In genomic region chr20:12358655-12359009, GRCh38 we compare ENCODE assay signal across 19 cellular contexts.
"Had no signal": no experiment of that assay in that cellular context is flagged by ENCODE, and none has a peak within 500 bp of the region (broad histone marks: within the 10 kb centered on the region; RNA-seq: fewer than 3 reads in every experiment).

No MANE protein-coding gene starts in this region.

- H3K4me1 Mint-ChIP-seq: activated CD4-positive, alpha-beta T cell treated with anti-CD3 and anti-CD28 coated beads for 36 hours; activated naive CD8-positive, alpha-beta T cell treated with anti-CD3 and anti-CD28 coated beads for 36 hours; activated T-helper 17 cell treated with anti-CD3 and anti-CD28 coated beads, Interleukin-2, amount 50 U/mL, for 72 hours; naive B cell; neural progenitor cell had no signal

- H3K27ac Mint-ChIP-seq: activated CD4-positive, alpha-beta T cell treated with anti-CD3 and anti-CD28 coated beads for 36 hours; activated naive CD8-positive, alpha-beta T cell treated with anti-CD3 and anti-CD28 coated beads for 36 hours; activated T-helper 17 cell treated with anti-CD3 and anti-CD28 coated beads, Interleukin-2, amount 50 U/mL, for 72 hours; naive B cell; neural progenitor cell; progenitor cell of endocrine pancreas had no signal

- DNase-seq: activated CD4-positive, alpha-beta T cell treated with anti-CD3 and anti-CD28 coated beads for 36 hours; activated CD4-positive, alpha-beta T cell treated with anti-CD3 and anti-CD28 coated beads, Interleukin-2, amount 50 U/mL, for 48 hours; activated naive CD4-positive, alpha-beta T cell; activated naive CD8-positive, alpha-beta T cell treated with anti-CD3 and anti-CD28 coated beads for 36 hours; activated T-cell treated with anti-CD3 and anti-CD28 coated beads, Interleukin-2, amount 50 U/mL, for 1 hour; amniotic stem cell; dorsolateral prefrontal cortex; foreskin fibroblast; glutamatergic neuron; hypothalamus; left lung; naive B cell; stimulated activated CD4-positive, alpha-beta T cell treated with anti-CD3 and anti-CD28 coated beads, Interleukin-2, amount 100 ng/mL, for 24 hours; stimulated activated naive CD8-positive, alpha-beta T cell treated with anti-CD3 and anti-CD28 coated beads, Interleukin-15, Interleukin-2, amounts not matched to agents 100 U/mL and 50 U/mL, for 24 hours; tibial artery had no signal

- H3K4me2 ChIP-seq: neural progenitor cell had no signal

- H3K27ac ChIP-seq: dorsolateral prefrontal cortex, epithelial cell of prostate, left lung, neural progenitor cell, tibial artery had no signal

- H2AFZ ChIP-seq: neural progenitor cell had no signal

- H3K4me1 ChIP-seq: left lung, neural progenitor cell, tibial artery had no signal

- H3K9ac ChIP-seq: neural progenitor cell had no signal

- H3K36me3 Mint-ChIP-seq: activated naive CD8-positive, alpha-beta T cell treated with anti-CD3 and anti-CD28 coated beads for 36 hours; naive B cell; neural progenitor cell had no signal

- H3K9me3 Mint-ChIP-seq: neural progenitor cell had no signal

- H3K36me3 ChIP-seq: left lung, neural progenitor cell, tibial artery had no signal

- H3K4me3 Mint-ChIP-seq: activated CD4-positive, alpha-beta T cell treated with anti-CD3 and anti-CD28 coated beads for 36 hours; activated naive CD8-positive, alpha-beta T cell treated with anti-CD3 and anti-CD28 coated beads for 36 hours; activated T-helper 17 cell treated with anti-CD3 and anti-CD28 coated beads, Interleukin-2, amount 50 U/mL, for 72 hours; neural progenitor cell had no signal

- ATAC-seq: activated CD4-positive, alpha-beta T cell treated with anti-CD3 and anti-CD28 coated beads for 36 hours; activated T-helper 17 cell treated with anti-CD3 and anti-CD28 coated beads, Interleukin-2, amount 50 U/mL, for 72 hours; stimulated activated naive CD8-positive, alpha-beta T cell treated with anti-CD3 and anti-CD28 coated beads, Interleukin-15, Interleukin-2, amounts not matched to agents 100 U/mL and 50 U/mL, for 24 hours had no signal

- H3K27me3 ChIP-seq: dorsolateral prefrontal cortex, left lung, neural progenitor cell, tibial artery had no signal

- H3K4me3 ChIP-seq: dorsolateral prefrontal cortex, left lung, neural progenitor cell, tibial artery had no signal

- H3K27me3 Mint-ChIP-seq: activated CD4-positive, alpha-beta T cell treated with anti-CD3 and anti-CD28 coated beads for 36 hours; activated naive CD8-positive, alpha-beta T cell treated with anti-CD3 and anti-CD28 coated beads for 36 hours; activated T-helper 17 cell treated with anti-CD3 and anti-CD28 coated beads, Interleukin-2, amount 50 U/mL, for 72 hours; progenitor cell of endocrine pancreas had no signal
